ENCODE assay signal across 2 cellular contexts in genomic region chr6:4488389-4488788, GRCh38.
TF ChIP-seq lines count a peak whose summit lies in the region.

No MANE protein-coding gene starts in this region.

TF ChIP-seq in HEK293, 187 proteins besides CTCF, POLR2A, EP300 and RAD21 (continued from another document):
- TF ChIP-seq OSR2 (tag by site-specific recombination; IDR thresholded peaks at IDR 0.05), result no peak
- peak; percentile 97 for TF ChIP-seq SETDB1 (IDR thresholded peaks at IDR 0.05; ENCODE audit: insufficient read length, low read length)

TF ChIP-seq in K562, 482 proteins besides CTCF, POLR2A, EP300 and RAD21 (continued from another document):
- TF ChIP-seq, protein P1, sequence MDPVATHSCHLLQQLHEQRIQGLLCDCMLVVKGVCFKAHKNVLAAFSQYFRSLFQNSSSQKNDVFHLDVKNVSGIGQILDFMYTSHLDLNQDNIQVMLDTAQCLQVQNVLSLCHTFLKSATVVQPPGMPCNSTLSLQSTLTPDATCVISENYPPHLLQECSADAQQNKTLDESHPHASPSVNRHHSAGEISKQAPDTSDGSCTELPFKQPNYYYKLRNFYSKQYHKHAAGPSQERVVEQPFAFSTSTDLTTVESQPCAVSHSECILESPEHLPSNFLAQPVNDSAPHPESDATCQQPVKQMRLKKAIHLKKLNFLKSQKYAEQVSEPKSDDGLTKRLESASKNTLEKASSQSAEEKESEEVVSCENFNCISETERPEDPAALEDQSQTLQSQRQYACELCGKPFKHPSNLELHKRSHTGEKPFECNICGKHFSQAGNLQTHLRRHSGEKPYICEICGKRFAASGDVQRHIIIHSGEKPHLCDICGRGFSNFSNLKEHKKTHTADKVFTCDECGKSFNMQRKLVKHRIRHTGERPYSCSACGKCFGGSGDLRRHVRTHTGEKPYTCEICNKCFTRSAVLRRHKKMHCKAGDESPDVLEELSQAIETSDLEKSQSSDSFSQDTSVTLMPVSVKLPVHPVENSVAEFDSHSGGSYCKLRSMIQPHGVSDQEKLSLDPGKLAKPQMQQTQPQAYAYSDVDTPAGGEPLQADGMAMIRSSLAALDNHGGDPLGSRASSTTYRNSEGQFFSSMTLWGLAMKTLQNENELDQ (CRISPR knock-in tag; IDR thresholded peaks at IDR 0.05; ENCODE audit: borderline replicate concordance), result no peak
- no peak for TF ChIP-seq DIDO1 (tag; IDR thresholded peaks at IDR 0.05; ENCODE audit: low read depth)
- TF ChIP-seq, protein P2, sequence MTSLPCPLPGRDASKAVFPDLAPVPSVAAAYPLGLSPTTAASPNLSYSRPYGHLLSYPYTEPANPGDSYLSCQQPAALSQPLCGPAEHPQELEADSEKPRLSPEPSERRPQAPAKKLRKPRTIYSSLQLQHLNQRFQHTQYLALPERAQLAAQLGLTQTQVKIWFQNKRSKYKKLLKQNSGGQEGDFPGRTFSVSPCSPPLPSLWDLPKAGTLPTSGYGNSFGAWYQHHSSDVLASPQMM (CRISPR knock-in tag; IDR thresholded peaks at IDR 0.05), result no peak
- peak; percentile 88 for TF ChIP-seq ZNF561 (CRISPR knock-in tag; conservative IDR thresholded peaks at IDR 0.05)
- TF ChIP-seq, protein P3, sequence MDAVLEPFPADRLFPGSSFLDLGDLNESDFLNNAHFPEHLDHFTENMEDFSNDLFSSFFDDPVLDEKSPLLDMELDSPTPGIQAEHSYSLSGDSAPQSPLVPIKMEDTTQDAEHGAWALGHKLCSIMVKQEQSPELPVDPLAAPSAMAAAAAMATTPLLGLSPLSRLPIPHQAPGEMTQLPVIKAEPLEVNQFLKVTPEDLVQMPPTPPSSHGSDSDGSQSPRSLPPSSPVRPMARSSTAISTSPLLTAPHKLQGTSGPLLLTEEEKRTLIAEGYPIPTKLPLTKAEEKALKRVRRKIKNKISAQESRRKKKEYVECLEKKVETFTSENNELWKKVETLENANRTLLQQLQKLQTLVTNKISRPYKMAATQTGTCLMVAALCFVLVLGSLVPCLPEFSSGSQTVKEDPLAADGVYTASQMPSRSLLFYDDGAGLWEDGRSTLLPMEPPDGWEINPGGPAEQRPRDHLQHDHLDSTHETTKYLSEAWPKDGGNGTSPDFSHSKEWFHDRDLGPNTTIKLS (IDR thresholded peaks at IDR 0.05; ENCODE audit: borderline replicate concordance, low read depth), result no peak
- TF ChIP-seq CEBPZ (IDR thresholded peaks at IDR 0.05; ENCODE audit: borderline replicate concordance, low read depth, low read length), result no peak
- no peak for TF ChIP-seq CAMTA2 (CRISPR knock-in tag; conservative IDR thresholded peaks at IDR 0.05)
- no peak for TF ChIP-seq GATAD2A (IDR thresholded peaks at IDR 0.05)
- TF ChIP-seq CBX5 (IDR thresholded peaks at IDR 0.05; ENCODE audit: borderline replicate concordance, low read depth), result 0 out of 2 replicates have a peak, but pooled peaks have one; percentile 37
- TF ChIP-seq, protein P4, sequence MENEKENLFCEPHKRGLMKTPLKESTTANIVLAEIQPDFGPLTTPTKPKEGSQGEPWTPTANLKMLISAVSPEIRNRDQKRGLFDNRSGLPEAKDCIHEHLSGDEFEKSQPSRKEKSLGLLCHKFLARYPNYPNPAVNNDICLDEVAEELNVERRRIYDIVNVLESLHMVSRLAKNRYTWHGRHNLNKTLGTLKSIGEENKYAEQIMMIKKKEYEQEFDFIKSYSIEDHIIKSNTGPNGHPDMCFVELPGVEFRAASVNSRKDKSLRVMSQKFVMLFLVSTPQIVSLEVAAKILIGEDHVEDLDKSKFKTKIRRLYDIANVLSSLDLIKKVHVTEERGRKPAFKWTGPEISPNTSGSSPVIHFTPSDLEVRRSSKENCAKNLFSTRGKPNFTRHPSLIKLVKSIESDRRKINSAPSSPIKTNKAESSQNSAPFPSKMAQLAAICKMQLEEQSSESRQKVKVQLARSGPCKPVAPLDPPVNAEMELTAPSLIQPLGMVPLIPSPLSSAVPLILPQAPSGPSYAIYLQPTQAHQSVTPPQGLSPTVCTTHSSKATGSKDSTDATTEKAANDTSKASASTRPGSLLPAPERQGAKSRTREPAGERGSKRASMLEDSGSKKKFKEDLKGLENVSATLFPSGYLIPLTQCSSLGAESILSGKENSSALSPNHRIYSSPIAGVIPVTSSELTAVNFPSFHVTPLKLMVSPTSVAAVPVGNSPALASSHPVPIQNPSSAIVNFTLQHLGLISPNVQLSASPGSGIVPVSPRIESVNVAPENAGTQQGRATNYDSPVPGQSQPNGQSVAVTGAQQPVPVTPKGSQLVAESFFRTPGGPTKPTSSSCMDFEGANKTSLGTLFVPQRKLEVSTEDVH (IDR thresholded peaks at IDR 0.05; ENCODE audit: low read depth, partially characterized antibody), result no peak
- no peak for TF ChIP-seq TCF3 (CRISPR knock-in tag; IDR thresholded peaks at IDR 0.05)
- TF ChIP-seq KLF1 (tag; IDR thresholded peaks at IDR 0.05), result no peak
- TF ChIP-seq MBD2 (IDR thresholded peaks at IDR 0.05; ENCODE audit: borderline replicate concordance, low read depth), result no peak
- TF ChIP-seq NRF1 (conservative IDR thresholded peaks at IDR 0.05 in 1 of 2, IDR thresholded peaks at IDR 0.05 in 1 of 2), result no peak
- no peak for TF ChIP-seq ZC3H11A (IDR thresholded peaks at IDR 0.05; ENCODE audit: low read depth, low read length)
- no peak for TF ChIP-seq CBFA2T3 (IDR thresholded peaks at IDR 0.05)
- peak in 1 of 2 experiments; percentile 75; a peak in 2 of 3 replicates for TF ChIP-seq CBX3 (IDR thresholded peaks at IDR 0.05; ENCODE audit: borderline replicate concordance in 1 of 2, low read length in 2 of 2)
- TF ChIP-seq, protein P5, sequence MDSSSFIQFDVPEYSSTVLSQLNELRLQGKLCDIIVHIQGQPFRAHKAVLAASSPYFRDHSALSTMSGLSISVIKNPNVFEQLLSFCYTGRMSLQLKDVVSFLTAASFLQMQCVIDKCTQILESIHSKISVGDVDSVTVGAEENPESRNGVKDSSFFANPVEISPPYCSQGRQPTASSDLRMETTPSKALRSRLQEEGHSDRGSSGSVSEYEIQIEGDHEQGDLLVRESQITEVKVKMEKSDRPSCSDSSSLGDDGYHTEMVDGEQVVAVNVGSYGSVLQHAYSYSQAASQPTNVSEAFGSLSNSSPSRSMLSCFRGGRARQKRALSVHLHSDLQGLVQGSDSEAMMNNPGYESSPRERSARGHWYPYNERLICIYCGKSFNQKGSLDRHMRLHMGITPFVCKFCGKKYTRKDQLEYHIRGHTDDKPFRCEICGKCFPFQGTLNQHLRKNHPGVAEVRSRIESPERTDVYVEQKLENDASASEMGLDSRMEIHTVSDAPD (CRISPR knock-in tag; IDR thresholded peaks at IDR 0.05), result no peak
- TF ChIP-seq SRSF3 (IDR thresholded peaks at IDR 0.05; ENCODE audit: insufficient read depth, low read length), result no peak
- TF ChIP-seq SMARCC2 (IDR thresholded peaks at IDR 0.05; ENCODE audit: low read depth), result no peak
- no peak for TF ChIP-seq ZBTB17 (CRISPR knock-in tag; IDR thresholded peaks at IDR 0.05)
- TF ChIP-seq GTF2A2 (tag; IDR thresholded peaks at IDR 0.05), result no peak
- TF ChIP-seq STAG1 (CRISPR knock-in tag; IDR thresholded peaks at IDR 0.05; ENCODE audit: borderline replicate concordance), result no peak
- no peak for TF ChIP-seq ZNF398 (CRISPR knock-in tag; IDR thresholded peaks at IDR 0.05)
- no peak for TF ChIP-seq HNRNPLL (IDR thresholded peaks at IDR 0.05; ENCODE audit: low read depth, low read length, poor library complexity, severe bottlenecking)
- TF ChIP-seq MTA1 (IDR thresholded peaks at IDR 0.05; ENCODE audit: borderline replicate concordance), result no peak
TF ChIP-seq in K562: peak in this region for 5.
